ENCODE assay signal across 8 cellular contexts in the genomic region with DNA sequence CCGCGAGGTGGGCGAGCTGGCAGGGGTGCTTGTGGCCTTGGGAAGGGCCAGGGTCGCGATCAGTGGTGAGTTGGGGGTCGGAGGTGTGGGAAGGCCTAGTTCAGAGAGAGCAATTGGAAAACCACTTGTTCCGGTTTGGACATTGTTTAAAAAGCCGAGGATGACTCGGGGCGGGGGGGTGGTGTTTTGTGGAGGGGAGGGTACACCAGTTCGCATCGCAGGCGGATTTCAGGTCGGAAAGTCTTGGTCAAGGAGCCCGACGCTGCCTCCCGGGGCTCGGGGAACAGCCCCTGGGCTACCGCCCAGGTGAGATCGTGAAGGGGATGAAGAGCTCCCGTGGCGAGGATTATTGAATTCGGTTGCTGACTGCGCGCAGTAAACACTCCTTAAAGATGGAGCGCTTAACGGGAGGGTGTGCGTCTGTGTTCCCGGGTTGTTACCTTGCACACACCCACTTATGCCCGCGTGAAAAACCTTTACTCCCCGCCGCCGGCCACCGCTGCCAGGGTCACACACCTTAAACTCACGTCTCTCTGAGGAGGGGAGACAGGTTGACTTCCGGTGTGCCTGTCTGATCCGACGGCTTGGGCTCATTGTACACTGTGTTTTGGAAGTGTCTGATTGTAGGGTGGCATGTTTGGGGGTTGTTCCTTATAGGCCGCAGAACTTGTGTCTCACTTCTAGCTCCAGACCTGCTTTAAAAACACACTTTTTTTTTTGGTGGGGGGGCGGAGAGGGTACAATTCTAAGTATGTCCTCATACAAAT.
DNase-seq lines count a peak whose midpoint lies in the region; TF ChIP-seq lines count a peak whose summit lies in the region.

No MANE protein-coding gene starts in this region.

- peak overlapping the region; percentile 65 for H3K4me3 ChIP-seq in GM12864 (ENCODE audit: low read depth, low read length)
- peak overlapping the region; percentile 60 to 93 (median 71) for H3K4me3 ChIP-seq in adrenal gland
- H3K4me3 ChIP-seq in iPS DF 6.9 (ENCODE audit: low read length), result peak overlapping the region; percentile 44; the same call in 1 of the 2 replicates
- H3K4me3 ChIP-seq in skeletal muscle cell (ENCODE audit: low read depth, low read length), result peak overlapping the region; percentile 83

- no peak for DNase-seq in GM12864 (ENCODE audit: low read depth)
- DNase-seq in NCI-H2171 treated with DMSO at 0.1 percent for 48 hours (lab: John Stamatoyannopoulos, UW), result peak; percentile 34
- peak in 6 of 7 donors; percentile 21 to 66 (median 30) for DNase-seq in adrenal gland
- DNase-seq in iPS DF 6.9 (ENCODE audit: low read depth, low spot score), result no peak
- DNase-seq in skeletal muscle cell (ENCODE audit: low read depth), result no peak
- DNase-seq in GM19240 (ENCODE audit: insufficient read length, low spot score), result no peak
- no peak for DNase-seq in amniotic stem cell (lab: John Stamatoyannopoulos, UW)
- no peak for DNase-seq in activated CD4-positive, CD25-positive, alpha-beta regulatory T cell treated with anti-CD3 and anti-CD28 coated beads, Interleukin-2, amount 50 U/mL, for 72 hours

- intact Hi-C loops in adrenal gland (cut with DNase I), result no loop called here

- H3K4me1 ChIP-seq in adrenal gland (replicated peaks in 1 of 2) (peaks cover 17 to 23% of the 10 kb centered on the region in 2 donors), iPS DF 6.9 (ENCODE audit: control insufficient read depth, insufficient read depth, low read length) (no peaks in the 10 kb centered on the region)

- H3K27me3 ChIP-seq in adrenal gland (no peaks in the 10 kb centered on the region), iPS DF 6.9 (ENCODE audit: control insufficient read depth, insufficient read depth, low read length) (no peaks in the 10 kb centered on the region; the same call in 1 of the 2 replicates)

- 1 to 5% (median 2%) methylated on average over 12 to 40 of the region's 41 CpGs for WGBS in adrenal gland, 4 donors
- no CpG with 5 or more reads among the region's 41 CpGs for WGBS in iPS DF 6.9 (ENCODE audit: insufficient coverage, insufficient read length)

- H3K27ac ChIP-seq in adrenal gland (peak overlapping the region in 4 of 5 donors; percentile 72 to 93 (median 89)), iPS DF 6.9 (ENCODE audit: low read length) (no peak overlapping the region)

- H3K36me3 ChIP-seq in adrenal gland (replicated peaks in 1 of 2), result no peaks in the 10 kb centered on the region
- no peaks in the 10 kb centered on the region for H3K36me3 ChIP-seq in iPS DF 6.9 (ENCODE audit: control insufficient read depth, insufficient read depth, low read length)

- H3K9me3 ChIP-seq in adrenal gland (replicated peaks in 1 of 3) (no peaks in the 10 kb centered on the region), iPS DF 6.9 (ENCODE audit: control insufficient read depth, insufficient read depth, low read length) (no peaks in the 10 kb centered on the region)

- TF ChIP-seq CTCF in GM12864 (IDR thresholded peaks at IDR 0.05; ENCODE audit: low read depth, low read length, missing control alignments) (no peak), adrenal gland (IDR thresholded peaks at IDR 0.05) (no peak)

- TF ChIP-seq POLR2A in adrenal gland (IDR thresholded peaks at IDR 0.05), result no peak

Comparison
In these comparisons a context has a peak if more than half of its experiments do, and no peak if none do; other contexts are left out.
1. DNase-seq: peak in NCI-H2171 treated with DMSO at 0.1 percent for 48 hours (single experiment) and adrenal gland (6 of 7); none in GM12864 (single experiment), iPS DF 6.9 (single experiment), skeletal muscle cell (single experiment), GM19240 (single experiment), amniotic stem cell (single experiment) and activated CD4-positive, CD25-positive, alpha-beta regulatory T cell treated with anti-CD3 and anti-CD28 coated beads, Interleukin-2, amount 50 U/mL, for 72 hours (single experiment).
2. Peak in every context shown above with its lines, with median percentiles within 50 percentile points of each other: H3K4me3 ChIP-seq.